29 cellular contexts compared by ENCODE assay signal in genomic region chr2:219829968-219830738, GRCh38.
"Had no signal": no experiment of that assay in that cellular context is flagged by ENCODE, and none has a peak within 500 bp of the region (broad histone marks: within the 10 kb centered on the region; RNA-seq: fewer than 3 reads in every experiment).

No MANE protein-coding gene starts in this region.

- DNase-seq: activated CD4-positive, CD25-positive, alpha-beta regulatory T cell; activated CD8-positive, alpha-beta memory T cell treated with anti-CD3 and anti-CD28 coated beads, Interleukin-2, amount 50 U/mL, for 4 hours; activated CD8-positive, alpha-beta T cell treated with anti-CD3 and anti-CD28 coated beads for 36 hours; activated gamma-delta T cell treated with Interleukin-2 at 50 U/mL for 16 hours; activated naive CD4-positive, alpha-beta T cell treated with anti-CD3 and anti-CD28 coated beads, Interleukin-2, amount 10 ng/mL, durations not matched to agents 7 days and 5 days; activated naive CD8-positive, alpha-beta T cell treated with anti-CD3 and anti-CD28 coated beads for 36 hours; activated T-cell treated with anti-CD3 and anti-CD28 coated beads, Interleukin-2, amount 50 U/mL, for 72 hours; adrenal gland; aorta; body of pancreas; NCI-H1092; NCI-H1930; NCI-H2171; NCI-H226; NCI-H526; NCI-H82; NK-92 treated with Interleukin-12 subunit alpha and Interleukin-12 subunit beta, amount 100 ng/mL, for 24 hours; OCI-M1; RPMI8226; SJCRH30; SK-N-SH; T-helper 1 cell had no signal

- H3K4me1 ChIP-seq: adrenal gland, body of pancreas, SJCRH30 had no signal

- H3K9me3 ChIP-seq: adrenal gland, body of pancreas, SJCRH30, SK-N-SH had no signal

- FAIRE-seq: bronchial epithelial cell had no signal

- H3K27ac ChIP-seq: adrenal gland, body of pancreas, KMS-11, SJCRH30, VCaP had no signal

- H3K4me2 ChIP-seq: KMS-11, SK-N-SH had no signal

- H3K27me3 Mint-ChIP-seq: activated naive CD4-positive, alpha-beta T cell treated with anti-CD3 and anti-CD28 coated beads, Interleukin-2, amount 10 ng/mL, durations not matched to agents 7 days and 5 days; activated naive CD8-positive, alpha-beta T cell treated with anti-CD3 and anti-CD28 coated beads for 36 hours; central memory CD8-positive, alpha-beta T cell had no signal

- H3K4me3 ChIP-seq: adrenal gland, body of pancreas, SJCRH30 had no signal

- H3K9me3 Mint-ChIP-seq: activated CD8-positive, alpha-beta T cell treated with anti-CD3 and anti-CD28 coated beads for 36 hours; activated naive CD4-positive, alpha-beta T cell treated with anti-CD3 and anti-CD28 coated beads, Interleukin-2, amount 10 ng/mL, durations not matched to agents 7 days and 5 days; activated naive CD8-positive, alpha-beta T cell treated with anti-CD3 and anti-CD28 coated beads for 36 hours; activated T-cell treated with anti-CD3 and anti-CD28 coated beads, Interleukin-2, amount 50 U/mL, for 72 hours; activated T-helper 2 cell treated with anti-CD3 and anti-CD28 coated beads, Interferon-gamma antibody, Interleukin-2, Interleukin-4, amounts not matched to agents 10 μg/mL and 5 μg/mL and 100 μg/mL, durations not matched to agents 14 hours and 24 hours and 36 hours; central memory CD8-positive, alpha-beta T cell had no signal

- H3K27ac Mint-ChIP-seq: activated CD8-positive, alpha-beta T cell treated with anti-CD3 and anti-CD28 coated beads for 36 hours; activated naive CD4-positive, alpha-beta T cell treated with anti-CD3 and anti-CD28 coated beads, Interleukin-2, amount 10 ng/mL, durations not matched to agents 7 days and 5 days; activated naive CD8-positive, alpha-beta T cell treated with anti-CD3 and anti-CD28 coated beads for 36 hours; activated T-cell treated with anti-CD3 and anti-CD28 coated beads, Interleukin-2, amount 50 U/mL, for 72 hours; activated T-helper 2 cell treated with anti-CD3 and anti-CD28 coated beads, Interferon-gamma antibody, Interleukin-2, Interleukin-4, amounts not matched to agents 10 μg/mL and 5 μg/mL and 100 μg/mL, durations not matched to agents 14 hours and 24 hours and 36 hours had no signal

- H3K9me2 ChIP-seq: SK-N-SH had no signal

- H3K36me3 Mint-ChIP-seq: activated naive CD4-positive, alpha-beta T cell treated with anti-CD3 and anti-CD28 coated beads, Interleukin-2, amount 10 ng/mL, durations not matched to agents 7 days and 5 days; activated naive CD8-positive, alpha-beta T cell treated with anti-CD3 and anti-CD28 coated beads for 36 hours had no signal

- H3K36me3 ChIP-seq: adrenal gland, SJCRH30 had no signal

- H3K4me3 Mint-ChIP-seq: activated CD8-positive, alpha-beta T cell treated with anti-CD3 and anti-CD28 coated beads for 36 hours; activated naive CD4-positive, alpha-beta T cell treated with anti-CD3 and anti-CD28 coated beads, Interleukin-2, amount 10 ng/mL, durations not matched to agents 7 days and 5 days; activated naive CD8-positive, alpha-beta T cell treated with anti-CD3 and anti-CD28 coated beads for 36 hours; activated T-cell treated with anti-CD3 and anti-CD28 coated beads, Interleukin-2, amount 50 U/mL, for 72 hours; central memory CD8-positive, alpha-beta T cell had no signal

- ATAC-seq: activated CD8-positive, alpha-beta T cell treated with anti-CD3 and anti-CD28 coated beads for 36 hours; activated T-cell treated with anti-CD3 and anti-CD28 coated beads, Interleukin-2, amount 50 U/mL, for 72 hours; body of pancreas; Panc1; Right ventricle myocardium inferior had no signal

- H3K9ac ChIP-seq: KMS-11, SK-N-SH had no signal

- H3K4me1 Mint-ChIP-seq: activated naive CD4-positive, alpha-beta T cell treated with anti-CD3 and anti-CD28 coated beads, Interleukin-2, amount 10 ng/mL, durations not matched to agents 7 days and 5 days; activated naive CD8-positive, alpha-beta T cell treated with anti-CD3 and anti-CD28 coated beads for 36 hours; central memory CD8-positive, alpha-beta T cell had no signal

- H3K27me3 ChIP-seq: adrenal gland, body of pancreas, SJCRH30 had no signal
